ENCODE assay signal across 17 cellular contexts in the genomic region with DNA sequence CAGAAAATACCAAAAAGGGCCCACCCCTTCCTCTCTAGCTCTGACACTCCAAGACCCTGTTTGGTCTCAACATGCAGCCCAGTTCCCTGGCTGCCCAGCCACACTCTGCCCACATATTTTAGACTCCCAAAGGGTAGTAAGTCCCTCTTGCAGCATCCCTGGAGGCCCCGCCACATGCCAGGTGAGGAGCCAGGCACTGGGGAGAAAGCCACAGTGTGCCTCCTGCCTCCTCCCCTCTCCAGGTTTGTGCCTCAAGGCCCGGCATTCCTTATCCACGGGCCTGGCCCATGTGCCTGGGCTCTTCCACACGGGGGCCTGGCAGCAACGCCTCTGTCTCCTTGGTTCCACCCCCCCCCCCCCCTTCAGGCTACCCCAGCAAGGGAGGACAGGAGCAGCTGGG.
A peak's percentile ranks its signal among the peaks of the same experiment; 100 is the strongest.
DNase-seq lines count a peak whose midpoint lies in the region; ATAC-seq, FAIRE-seq and TF ChIP-seq lines count a peak whose summit lies in the region.
"Had no signal": no experiment of that assay in that cellular context is flagged by ENCODE, and none has a peak within 500 bp of the region (broad histone marks: within the 10 kb centered on the region; RNA-seq: fewer than 3 reads in every experiment).

No MANE protein-coding gene starts in this region.

- no peaks in the 10 kb centered on the region for H3K79me2 ChIP-seq in endothelial cell of umbilical vein (ENCODE audit: control insufficient read depth, insufficient read depth, low read length)

- peak; percentile 34 for TF ChIP-seq POLR2A in endothelial cell of umbilical vein (IDR thresholded peaks at IDR 0.05; ENCODE audit: low read depth, low read length)
- no peak for TF ChIP-seq POLR2A in uterus (IDR thresholded peaks at IDR 0.05)

- no peak for ATAC-seq in stimulated activated naive CD8-positive, alpha-beta T cell treated with anti-CD3 and anti-CD28 coated beads, Interleukin-15, amount 100 ng/mL, for 72 hours
- ATAC-seq in foreskin keratinocyte: no peak
- no peak for ATAC-seq in HG02759 (IDR thresholded peaks at IDR 0.05; ENCODE audit: unreplicated experiment)
- ATAC-seq in HG02938 (IDR thresholded peaks at IDR 0.05; ENCODE audit: unreplicated experiment): no peak

- DNase-seq in stimulated activated naive CD8-positive, alpha-beta T cell treated with anti-CD3 and anti-CD28 coated beads, Interleukin-15, amount 100 ng/mL, for 72 hours: no peak
- no peak for DNase-seq in endothelial cell of umbilical vein (ENCODE audit: low read depth, low spot score)
- DNase-seq in uterus: peak in 1 of 2 donors; percentile 24
- no peak for DNase-seq in foreskin keratinocyte
- DNase-seq: activated CD8-positive, alpha-beta memory T cell treated with anti-CD3 and anti-CD28 coated beads for 24 hours; COR-L47; foreskin melanocyte; NCI-H187; NCI-H446; stimulated activated CD4-positive, alpha-beta T cell treated with anti-CD3 and anti-CD28 coated beads, Interleukin-2, amount 100 ng/mL, for 48 hours; testis; WERI-Rb-1 had no signal

- H3K9me3 ChIP-seq in endothelial cell of umbilical vein (replicated peaks; ENCODE audit: control insufficient read depth, insufficient read depth, low read length): no peaks in the 10 kb centered on the region
- H3K9me3 ChIP-seq in uterus: no peaks in the 10 kb centered on the region
- H3K9me3 ChIP-seq: testis had no signal

- H3K36me3 Mint-ChIP-seq in stimulated activated naive CD8-positive, alpha-beta T cell treated with anti-CD3 and anti-CD28 coated beads, Interleukin-15, Interleukin-2, amounts not matched to agents 100 ng/mL and 50 ng/mL, for 24 hours (ENCODE audit: low read depth): no peaks in the 10 kb centered on the region
- H3K36me3 Mint-ChIP-seq in nephron (ENCODE audit: low read depth): no peaks in the 10 kb centered on the region

- H3K27me3 ChIP-seq in endothelial cell of umbilical vein (ENCODE audit: control insufficient read depth in 2 of 2, insufficient read depth in 2 of 2, low read length in 2 of 2): no peaks in the 10 kb centered on the region
- H3K27me3 ChIP-seq in uterus: no peaks in the 10 kb centered on the region
- no peaks in the 10 kb centered on the region for H3K27me3 ChIP-seq in foreskin keratinocyte
- H3K27me3 ChIP-seq: testis had no signal

- H3K4me1 ChIP-seq in endothelial cell of umbilical vein (ENCODE audit: control insufficient read depth, extremely low read depth, insufficient read depth, low read length): peaks cover 96% of the 10 kb centered on the region
- H3K4me1 ChIP-seq in uterus: peaks cover 9 to 10% of the 10 kb centered on the region in 2 donors
- peaks cover 22% of the 10 kb centered on the region for H3K4me1 ChIP-seq in foreskin keratinocyte

- no peak for FAIRE-seq in endothelial cell of umbilical vein (lab: Jason Lieb, UNC)

- H3K9me3 Mint-ChIP-seq in stimulated activated naive CD8-positive, alpha-beta T cell treated with anti-CD3 and anti-CD28 coated beads, Interleukin-15, Interleukin-2, amounts not matched to agents 100 ng/mL and 50 ng/mL, for 24 hours: no peaks in the 10 kb centered on the region
- no peaks in the 10 kb centered on the region for H3K9me3 Mint-ChIP-seq in stimulated activated naive CD8-positive, alpha-beta T cell treated with anti-CD3 and anti-CD28 coated beads, Interleukin-15, amount 100 ng/mL, for 72 hours
- no peaks in the 10 kb centered on the region for H3K9me3 Mint-ChIP-seq in nephron

- BruUV-seq in endothelial cell of umbilical vein (replicated peaks; lab: Mats Ljungman, UMichigan): TSS peak; percentile 0

- CTCF ChIA-PET in endothelial cell of umbilical vein (lab: Charles Lee): interaction anchor here (0.8 to 10.5 kb wide), 10 partner anchors 10 to 125 kb away, joined by 3 to 78 read pairs (median 6); no protein-coding TSS in a partner anchor

- H3K9me1 ChIP-seq in endothelial cell of umbilical vein (replicated peaks; ENCODE audit: control insufficient read depth, extremely low read depth, insufficient read depth, low read length): no peaks in the 10 kb centered on the region

- TF ChIP-seq CTCF in endothelial cell of umbilical vein (IDR thresholded peaks at IDR 0.05; ENCODE audit: extremely low read depth in 1 of 2, insufficient read depth in 1 of 2, low read depth in 1 of 2, low read length in 2 of 2) (no peak), nephron (IDR thresholded peaks at IDR 0.05; ENCODE audit: unreplicated experiment in 3 of 3) (no peak), uterus (IDR thresholded peaks at IDR 0.05) (no peak), foreskin keratinocyte (conservative IDR thresholded peaks at IDR 0.05) (no peak)

- peak overlapping the region; percentile 95 for H3K9ac ChIP-seq in endothelial cell of umbilical vein (replicated peaks; ENCODE audit: extremely low read depth, insufficient read depth, low read length)

- H3K4me3 ChIP-seq in endothelial cell of umbilical vein (replicated peaks in 1 of 3; ENCODE audit: insufficient read depth in 1 of 3, low read depth in 1 of 3, low read length in 3 of 3): no peak overlapping the region
- H3K4me3 ChIP-seq in uterus: no peak overlapping the region
- H3K4me3 ChIP-seq: coronary artery, testis had no signal

- peak overlapping the region; percentile 86 for H3K27ac Mint-ChIP-seq in stimulated activated naive CD8-positive, alpha-beta T cell treated with anti-CD3 and anti-CD28 coated beads, Interleukin-15, Interleukin-2, amounts not matched to agents 100 ng/mL and 50 ng/mL, for 24 hours
- peak overlapping the region in 1 of 2 donors; percentile 76 for H3K27ac Mint-ChIP-seq in stimulated activated naive CD8-positive, alpha-beta T cell treated with anti-CD3 and anti-CD28 coated beads, Interleukin-15, amount 100 ng/mL, for 72 hours
- H3K27ac Mint-ChIP-seq in nephron: peak overlapping the region; percentile 49 to 99 (median 58)

- no peak overlapping the region for H3K4me2 ChIP-seq in endothelial cell of umbilical vein (ENCODE audit: insufficient read depth, low read length)

- POLR2A ChIA-PET in endothelial cell of umbilical vein (lab: Charles Lee): interaction anchor here (0.9 to 11.7 kb wide), 4 partner anchors 12 to 126 kb away, joined by 3 to 310 read pairs (median 4); partner anchors contain the start of gene RHOB

- no peaks in the 10 kb centered on the region for H3K27me3 Mint-ChIP-seq in stimulated activated naive CD8-positive, alpha-beta T cell treated with anti-CD3 and anti-CD28 coated beads, Interleukin-15, Interleukin-2, amounts not matched to agents 100 ng/mL and 50 ng/mL, for 24 hours
- H3K27me3 Mint-ChIP-seq in stimulated activated naive CD8-positive, alpha-beta T cell treated with anti-CD3 and anti-CD28 coated beads, Interleukin-15, amount 100 ng/mL, for 72 hours: no peaks in the 10 kb centered on the region
- H3K27me3 Mint-ChIP-seq in nephron (ENCODE audit: low read depth): peaks cover 4% of the 10 kb centered on the region

- intact Hi-C loops in endothelial cell of umbilical vein (cut with micrococcal nuclease): no loop called here
- intact Hi-C loops in uterus (cut with DNase I; ENCODE audit: low total_unique reads): no loop called here

- H3K4me1 Mint-ChIP-seq in stimulated activated naive CD8-positive, alpha-beta T cell treated with anti-CD3 and anti-CD28 coated beads, Interleukin-15, Interleukin-2, amounts not matched to agents 100 ng/mL and 50 ng/mL, for 24 hours (ENCODE audit: low read depth): peaks cover 37% of the 10 kb centered on the region
- peaks cover 44% of the 10 kb centered on the region for H3K4me1 Mint-ChIP-seq in stimulated activated naive CD8-positive, alpha-beta T cell treated with anti-CD3 and anti-CD28 coated beads, Interleukin-15, amount 100 ng/mL, for 72 hours
- H3K4me1 Mint-ChIP-seq in nephron: peaks cover 65% of the 10 kb centered on the region

- dilution Hi-C loops in endothelial cell of umbilical vein (cut with MboI; ENCODE audit: extremely low pct_ligation_motif_present, low sequenced_read_pairs): no loop called here

- H3K36me3 ChIP-seq in endothelial cell of umbilical vein (ENCODE audit: control insufficient read depth in 2 of 2, extremely low read depth in 1 of 2, insufficient read depth in 2 of 2, low read length in 2 of 2) (no peaks in the 10 kb centered on the region), uterus (no peaks in the 10 kb centered on the region)
- H3K36me3 ChIP-seq: WERI-Rb-1 had no signal

- no peak overlapping the region for H3K4me3 Mint-ChIP-seq in stimulated activated naive CD8-positive, alpha-beta T cell treated with anti-CD3 and anti-CD28 coated beads, Interleukin-15, Interleukin-2, amounts not matched to agents 100 ng/mL and 50 ng/mL, for 24 hours
- no peak overlapping the region for H3K4me3 Mint-ChIP-seq in stimulated activated naive CD8-positive, alpha-beta T cell treated with anti-CD3 and anti-CD28 coated beads, Interleukin-15, amount 100 ng/mL, for 72 hours
- H3K4me3 Mint-ChIP-seq in nephron: no peak overlapping the region

- no peak overlapping the region for H2AFZ ChIP-seq in endothelial cell of umbilical vein (ENCODE audit: low read depth, low read length)

- H4K20me1 ChIP-seq in endothelial cell of umbilical vein (replicated peaks; ENCODE audit: control insufficient read depth, extremely low read depth, insufficient read depth, low read length): no peaks in the 10 kb centered on the region

- peak overlapping the region; percentile 100 for H3K27ac ChIP-seq in endothelial cell of umbilical vein (ENCODE audit: insufficient read depth, low read depth, low read length)
- H3K27ac ChIP-seq in uterus: peak overlapping the region; percentile 86 to 92
- H3K27ac ChIP-seq in foreskin keratinocyte: no peak overlapping the region
- H3K27ac ChIP-seq: testis, WERI-Rb-1 had no signal

TF ChIP-seq in endothelial cell of umbilical vein, 7 proteins besides CTCF, POLR2A, EP300 and RAD21:
- TF ChIP-seq EZH2 (IDR thresholded peaks at IDR 0.05; ENCODE audit: borderline replicate concordance, low read depth, low read length, severe bottlenecking) (no peak), POLR2AphosphoS5 (IDR thresholded peaks at IDR 0.05; ENCODE audit: insufficient read depth, low read depth, low read length) (no peak), MYC (IDR thresholded peaks at IDR 0.05; ENCODE audit: low read depth, low read length) (no peak), JUN (IDR thresholded peaks at IDR 0.05; ENCODE audit: borderline replicate concordance, insufficient read depth, insufficient read length, low read depth) (no peak), FOS (IDR thresholded peaks at IDR 0.05; ENCODE audit: borderline replicate concordance, insufficient read depth, low read length) (no peak), GATA2 (IDR thresholded peaks at IDR 0.05; ENCODE audit: insufficient read depth, insufficient read length, low read depth, low read length) (no peak)
- TF ChIP-seq, protein P1, sequence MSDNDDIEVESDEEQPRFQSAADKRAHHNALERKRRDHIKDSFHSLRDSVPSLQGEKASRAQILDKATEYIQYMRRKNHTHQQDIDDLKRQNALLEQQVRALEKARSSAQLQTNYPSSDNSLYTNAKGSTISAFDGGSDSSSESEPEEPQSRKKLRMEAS (IDR thresholded peaks at IDR 0.05; ENCODE audit: insufficient read depth, insufficient read length): no peak
